35 cellular contexts compared by ENCODE assay signal in the genomic region with DNA sequence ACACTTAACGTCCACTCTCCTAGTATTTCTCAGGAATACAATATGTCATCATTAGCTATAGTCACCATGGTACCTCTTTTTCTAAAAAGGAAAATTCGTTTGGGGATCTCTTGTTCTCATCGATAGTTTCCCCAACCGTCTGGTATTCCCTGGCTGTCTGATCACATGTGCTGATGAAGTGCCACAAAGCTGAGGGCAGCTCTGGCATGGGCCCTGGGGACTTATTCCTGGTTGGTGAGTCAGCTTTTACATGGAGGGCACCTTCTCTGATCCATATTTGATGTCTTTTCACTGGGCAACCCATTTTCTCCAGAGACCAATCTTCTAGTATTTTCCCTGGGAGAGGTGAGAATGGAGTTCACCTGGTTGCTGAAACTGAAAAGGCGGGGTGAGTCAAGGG. TPM values are rescaled to one million over a fixed set of nuclear protein-coding genes. Genes with fewer than 3 reads are reported as not detected.
"Had no signal": no experiment of that assay in that cellular context is flagged by ENCODE, and none has a peak within 500 bp of the region (broad histone marks: within the 10 kb centered on the region; RNA-seq: fewer than 3 reads in every experiment).

No MANE protein-coding gene starts in this region.

- ATAC-seq: activated naive CD4-positive, alpha-beta T cell treated with anti-CD3 and anti-CD28 coated beads, Interleukin-2, amount 50 U/mL, for 72 hours; activated naive CD8-positive, alpha-beta T cell treated with anti-CD3 and anti-CD28 coated beads, Interleukin-2, amount 50 U/mL, for 24 hours; activated T-cell treated with anti-CD3 and anti-CD28 coated beads, Interleukin-2, amount 50 U/mL, for 4 hours; activated T-cell treated with anti-CD3 and anti-CD28 coated beads, Interleukin-2, amount 50 U/mL, for 72 hours; activated T-helper 17 cell treated with anti-CD3 and anti-CD28 coated beads, Interleukin-2, amount 50 U/mL, for 72 hours; body of pancreas had no signal

- DNase-seq: activated effector memory CD4-positive, alpha-beta T cell treated with anti-CD3 and anti-CD28 coated beads, Interleukin-2, amount 50 U/mL, for 16 hours; activated effector memory CD4-positive, alpha-beta T cell treated with Interleukin-2 at 50 U/mL for 16 hours; activated gamma-delta T cell; activated gamma-delta T cell treated with Interleukin-2 at 50 U/mL for 16 hours; activated naive CD4-positive, alpha-beta T cell; activated naive CD4-positive, alpha-beta T cell treated with anti-CD3 and anti-CD28 coated beads for 36 hours; activated naive CD4-positive, alpha-beta T cell treated with anti-CD3 and anti-CD28 coated beads, Interleukin-2, amount 10 ng/mL, durations not matched to agents 7 days and 5 days; activated naive CD4-positive, alpha-beta T cell treated with anti-CD3 and anti-CD28 coated beads, Interleukin-2, amount 50 U/mL, for 16 hours; activated naive CD4-positive, alpha-beta T cell treated with Interleukin-2 at 50 U/mL for 16 hours; activated naive CD8-positive, alpha-beta T cell treated with anti-CD3 and anti-CD28 coated beads for 36 hours; activated naive CD8-positive, alpha-beta T cell treated with anti-CD3 and anti-CD28 coated beads, Interleukin-2, amount 10 ng/mL, durations not matched to agents 7 days and 5 days; activated naive CD8-positive, alpha-beta T cell treated with anti-CD3 and anti-CD28 coated beads, Interleukin-2, amount 50 U/mL, for 24 hours; activated T-cell treated with anti-CD3 and anti-CD28 coated beads, Interleukin-2, amount 50 U/mL, for 1 hour; activated T-cell treated with anti-CD3 and anti-CD28 coated beads, Interleukin-2, amount 50 U/mL, for 24 hours; activated T-cell treated with anti-CD3 and anti-CD28 coated beads, Interleukin-2, amount 50 U/mL, for 4 hours; activated T-cell treated with anti-CD3 and anti-CD28 coated beads, Interleukin-2, amount 50 U/mL, for 48 hours; activated T-cell treated with anti-CD3 and anti-CD28 coated beads, Interleukin-2, amount 50 U/mL, for 72 hours; adrenal gland; amniotic stem cell; amygdala; anterior cingulate cortex; aorta; body of pancreas; brain microvascular endothelial cell; caudate nucleus; central memory CD4-positive, alpha-beta T cell; cerebellar nuclear complex had no signal

- H3K36me3 ChIP-seq: breast epithelium had no signal

- H3K4me3 ChIP-seq: adrenal gland, ascending aorta, body of pancreas, breast epithelium, cardiac muscle cell had no signal

- H3K9me3 ChIP-seq: adrenal gland, ascending aorta, body of pancreas, breast epithelium had no signal

- FAIRE-seq: astrocyte, bronchial epithelial cell had no signal

- H3K27me3 ChIP-seq: adrenal gland, ascending aorta, body of pancreas, brain microvascular endothelial cell, breast epithelium, cardiac muscle cell had no signal

- H3K4me1 ChIP-seq: adrenal gland, ascending aorta, body of pancreas, breast epithelium had no signal

- H3K27ac ChIP-seq: adrenal gland, body of pancreas, brain microvascular endothelial cell, breast epithelium, cardiac muscle cell had no signal

RNA-seq across cellular contexts. Expression of a gene that starts 56.8 kb away (rescaled TPM):
- total RNA-seq: activated T-helper 1 cell treated with anti-CD3 and anti-CD28 coated beads, Interleukin-12 subunit alpha, Interleukin-12 subunit beta, Interleukin-2, Interleukin-4 antibody, amounts not matched to agents 30 ng/mL and 10 ng/mL and 1 ng/mL, durations not matched to agents 14 hours and 24 hours and 36 hours; bronchial epithelial cell had no signal
